ENCODE assay signal across 16 cellular contexts in genomic region chr16:27455700-27456099, GRCh38. TPM values are rescaled to one million over a fixed set of nuclear protein-coding genes. Genes with fewer than 3 reads are reported as not detected.
DNase-seq lines count a peak whose midpoint lies in the region; ATAC-seq, FAIRE-seq and TF ChIP-seq lines count a peak whose summit lies in the region.
"Had no signal": no experiment of that assay in that cellular context is flagged by ENCODE, and none has a peak within 500 bp of the region (broad histone marks: within the 10 kb centered on the region; RNA-seq: fewer than 3 reads in every experiment).

No MANE protein-coding gene starts in this region.

- H3K9ac ChIP-seq in keratinocyte (ENCODE audit: control insufficient read depth, extremely low read depth, insufficient read depth, low read length), result no peak overlapping the region

- TF ChIP-seq EP300 in esophagus muscularis mucosa (IDR thresholded peaks at IDR 0.05), result no peak

- TF ChIP-seq CTCF in keratinocyte (optimal IDR thresholded peaks at IDR 0.05 in 1 of 3, IDR thresholded peaks at IDR 0.05 in 1 of 3, conservative IDR thresholded peaks at IDR 0.05 in 1 of 3; ENCODE audit: extremely low read depth in 1 of 3, insufficient read depth in 2 of 3, low read length in 3 of 3) (no peak), coronary artery (IDR thresholded peaks at IDR 0.05) (no peak), esophagus muscularis mucosa (IDR thresholded peaks at IDR 0.05) (no peak)

- H3K27me3 ChIP-seq in keratinocyte (ENCODE audit: control insufficient read depth, extremely low read depth, insufficient read depth, low read length) (peaks cover 5% of the 10 kb centered on the region), aorta (ENCODE audit: control insufficient read depth in 1 of 2, insufficient read depth in 2 of 2, low read length in 1 of 2) (no peaks in the 10 kb centered on the region), esophagus muscularis mucosa (peaks cover 0 to under 1% (median 0%) of the 10 kb centered on the region in 4 donors)
- H3K27me3 ChIP-seq: dorsolateral prefrontal cortex had no signal

- peak; percentile 44 for DNase-seq in stimulated activated CD4-positive, alpha-beta T cell treated with anti-CD3 and anti-CD28 coated beads, Interleukin-15, amount 100 ng/mL, for 24 hours
- DNase-seq in stimulated activated CD4-positive, alpha-beta T cell treated with anti-CD3 and anti-CD28 coated beads, Interleukin-12 subunit alpha, Interleukin-12 subunit beta, amount 100 ng/mL, for 4 hours, result no peak
- DNase-seq in activated T-helper 1 cell treated with anti-CD3 and anti-CD28 coated beads, Interleukin-12 subunit alpha, Interleukin-12 subunit beta, Interleukin-2, Interleukin-4 antibody, amounts not matched to agents 30 ng/mL and 10 ng/mL and 1 ng/mL, durations not matched to agents 14 hours and 24 hours and 36 hours (ENCODE audit: low spot score), result no peak
- DNase-seq in keratinocyte (ENCODE audit: low read depth, low spot score) (no peak), aorta (peak in 1 of 2 donors; percentile 71), coronary artery (ENCODE audit: low spot score) (no peak), esophagus muscularis mucosa (ENCODE audit: extremely low spot score) (no peak), nucleus accumbens (lab: John Stamatoyannopoulos, UW) (no peak)
- DNase-seq: activated CD4-positive, CD25-positive, alpha-beta regulatory T cell treated with anti-CD3 and anti-CD28 coated beads, Interleukin-2, amount 50 U/mL, for 72 hours; dorsolateral prefrontal cortex; NCI-H1930; NCI-H82; SHP77 had no signal

- dilution Hi-C loops in keratinocyte (cut with MboI; ENCODE audit: extremely low pct_ligation_motif_present, low sequenced_read_pairs), result no loop called here

- intact Hi-C loops in activated T-helper 1 cell treated with anti-CD3 and anti-CD28 coated beads, Interleukin-12 subunit alpha, Interleukin-12 subunit beta, Interleukin-2, Interleukin-4 antibody, amounts not matched to agents 30 ng/mL and 10 ng/mL and 1 ng/mL, durations not matched to agents 14 hours and 24 hours and 36 hours (cut with micrococcal nuclease), result loop anchor here (5.0 kb wide), 1 partner anchor 1618 kb away; no protein-coding TSS in a partner anchor
- intact Hi-C loops in aorta (cut with DNase I) (loop anchor here (2.0 to 10.0 kb wide), 5 partner anchors 88 to 303 kb away; no protein-coding TSS in a partner anchor), esophagus muscularis mucosa (cut with DNase I) (loop anchor here (2.0 kb wide), 1 partner anchor 301 kb away; no protein-coding TSS in a partner anchor)

- peaks cover 62% of the 10 kb centered on the region for H3K4me1 Mint-ChIP-seq in activated T-helper 1 cell treated with anti-CD3 and anti-CD28 coated beads, Interleukin-12 subunit alpha, Interleukin-12 subunit beta, Interleukin-2, Interleukin-4 antibody, amounts not matched to agents 30 ng/mL and 10 ng/mL and 1 ng/mL, durations not matched to agents 14 hours and 24 hours and 36 hours (ENCODE audit: low read depth)

- H3K27ac ChIP-seq in keratinocyte (ENCODE audit: control insufficient read depth, insufficient read depth, low read length) (no peak overlapping the region), aorta (ENCODE audit: low read depth in 1 of 2, low read length in 2 of 2) (no peak overlapping the region), coronary artery (no peak overlapping the region), esophagus muscularis mucosa (replicated peaks in 1 of 4) (no peak overlapping the region)
- H3K27ac ChIP-seq: dorsolateral prefrontal cortex, gastroesophageal sphincter had no signal

- H3K36me3 ChIP-seq in keratinocyte (ENCODE audit: control insufficient read depth in 2 of 2, extremely low read depth in 1 of 2, insufficient read depth in 2 of 2, low read length in 2 of 2), result peaks cover under 1 to 12% of the 10 kb centered on the region in 2 experiments
- no peaks in the 10 kb centered on the region for H3K36me3 ChIP-seq in aorta (ENCODE audit: control insufficient read depth in 1 of 2, insufficient read depth in 2 of 2, low read length in 1 of 2)
- H3K36me3 ChIP-seq in esophagus muscularis mucosa, result peaks cover under 1 to 17% (median 14%) of the 10 kb centered on the region in 4 donors

- peaks cover 35% of the 10 kb centered on the region for H3K4me1 ChIP-seq in keratinocyte (ENCODE audit: control insufficient read depth, extremely low read depth, insufficient read depth, low read length)
- H3K4me1 ChIP-seq in aorta (ENCODE audit: control insufficient read depth in 1 of 2, insufficient read depth in 2 of 2, low read length in 2 of 2), result no peaks in the 10 kb centered on the region
- peaks cover 7 to 21% (median 16%) of the 10 kb centered on the region in 4 donors for H3K4me1 ChIP-seq in esophagus muscularis mucosa

- H3K36me3 Mint-ChIP-seq in activated T-helper 1 cell treated with anti-CD3 and anti-CD28 coated beads, Interleukin-12 subunit alpha, Interleukin-12 subunit beta, Interleukin-2, Interleukin-4 antibody, amounts not matched to agents 30 ng/mL and 10 ng/mL and 1 ng/mL, durations not matched to agents 14 hours and 24 hours and 36 hours (ENCODE audit: low read depth), result peaks cover 38% of the 10 kb centered on the region

- ATAC-seq in aorta (ENCODE audit: low FRiP score), result peak; percentile 33
- ATAC-seq: gastroesophageal sphincter, left lobe of liver had no signal

- peak overlapping the region; percentile 24 for H3K4me3 Mint-ChIP-seq in activated T-helper 1 cell treated with anti-CD3 and anti-CD28 coated beads, Interleukin-12 subunit alpha, Interleukin-12 subunit beta, Interleukin-2, Interleukin-4 antibody, amounts not matched to agents 30 ng/mL and 10 ng/mL and 1 ng/mL, durations not matched to agents 14 hours and 24 hours and 36 hours

- peak overlapping the region; percentile 42 for H3K4me2 ChIP-seq in keratinocyte (ENCODE audit: control insufficient read depth, extremely low read depth, insufficient read depth, low read depth, low read length)

- no peaks in the 10 kb centered on the region for H3K27me3 Mint-ChIP-seq in activated T-helper 1 cell treated with anti-CD3 and anti-CD28 coated beads, Interleukin-12 subunit alpha, Interleukin-12 subunit beta, Interleukin-2, Interleukin-4 antibody, amounts not matched to agents 30 ng/mL and 10 ng/mL and 1 ng/mL, durations not matched to agents 14 hours and 24 hours and 36 hours (ENCODE audit: insufficient read depth)

- H3K4me3 ChIP-seq in keratinocyte (ENCODE audit: control insufficient read depth in 2 of 3, extremely low read depth in 1 of 3, insufficient read depth in 2 of 3, low read depth in 1 of 3, low read length in 3 of 3) (no peak overlapping the region), aorta (ENCODE audit: low read length in 2 of 2) (no peak overlapping the region), coronary artery (no peak overlapping the region), esophagus muscularis mucosa (no peak overlapping the region)
- H3K4me3 ChIP-seq: dorsolateral prefrontal cortex, gastroesophageal sphincter had no signal

- H3K9me3 ChIP-seq in keratinocyte (ENCODE audit: control insufficient read depth, low read depth, low read length), result no peaks in the 10 kb centered on the region
- no peaks in the 10 kb centered on the region for H3K9me3 ChIP-seq in aorta (ENCODE audit: control insufficient read depth, low read length)
- H3K9me3 ChIP-seq in esophagus muscularis mucosa, result no peaks in the 10 kb centered on the region
- H3K9me3 ChIP-seq: gastroesophageal sphincter had no signal

- H3K9me1 ChIP-seq in keratinocyte (ENCODE audit: control insufficient read depth, extremely low read depth, insufficient read depth, low read length), result no peaks in the 10 kb centered on the region

- peak overlapping the region; percentile 91 for H3K27ac Mint-ChIP-seq in activated T-helper 1 cell treated with anti-CD3 and anti-CD28 coated beads, Interleukin-12 subunit alpha, Interleukin-12 subunit beta, Interleukin-2, Interleukin-4 antibody, amounts not matched to agents 30 ng/mL and 10 ng/mL and 1 ng/mL, durations not matched to agents 14 hours and 24 hours and 36 hours
- H3K27ac Mint-ChIP-seq: CD14-positive monocyte had no signal

- H3K9me3 Mint-ChIP-seq in activated T-helper 1 cell treated with anti-CD3 and anti-CD28 coated beads, Interleukin-12 subunit alpha, Interleukin-12 subunit beta, Interleukin-2, Interleukin-4 antibody, amounts not matched to agents 30 ng/mL and 10 ng/mL and 1 ng/mL, durations not matched to agents 14 hours and 24 hours and 36 hours, result peaks cover 5% of the 10 kb centered on the region

- no peak for FAIRE-seq in keratinocyte (lab: Jason Lieb, UNC)

- TF ChIP-seq POLR2A in esophagus muscularis mucosa (IDR thresholded peaks at IDR 0.05; ENCODE audit: low read depth), result no peak

- H4K20me1 ChIP-seq in keratinocyte (ENCODE audit: control insufficient read depth, extremely low read depth, insufficient read depth, low read length), result no peaks in the 10 kb centered on the region

- H2AFZ ChIP-seq in keratinocyte (ENCODE audit: control insufficient read depth, low read length), result peak overlapping the region; percentile 44

- no peaks in the 10 kb centered on the region for H3K79me2 ChIP-seq in keratinocyte (ENCODE audit: control insufficient read depth, insufficient read depth, low read length)

- 46 to 57% methylated on average over 12 of the region's 12 CpGs for WGBS in aorta, 2 donors
- 59% methylated on average over 10 of the region's 12 CpGs for WGBS in esophagus muscularis mucosa

RNA-seq across cellular contexts. Expression of gene IL21R, which starts 53.7 kb away (rescaled TPM):
- total RNA-seq in activated T-helper 1 cell treated with anti-CD3 and anti-CD28 coated beads, Interleukin-12 subunit alpha, Interleukin-12 subunit beta, Interleukin-2, Interleukin-4 antibody, amounts not matched to agents 30 ng/mL and 10 ng/mL and 1 ng/mL, durations not matched to agents 14 hours and 24 hours and 36 hours, result 101 and 104 TPM in 2 replicates
- 0.09 to 0.12 TPM (median 0.12 TPM) in 3 replicates for polyA plus RNA-seq in keratinocyte
- polyA plus RNA-seq in keratinocyte (2011; ENCODE audit: low read depth), result not detected
- polyA plus RNA-seq in keratinocyte (2011; cell fraction: cytosol; rRNA removed), result 0.05 and 0.06 TPM in 2 replicates
- polyA plus RNA-seq in keratinocyte (2011; cell fraction: nucleus; rRNA removed), result 0.10 and 0.13 TPM in 2 replicates
- 0.16 TPM in 1 of 2 replicates, not detected in the other for polyA plus RNA-seq in keratinocyte (2012; ENCODE audit: low replicate concordance)
- 0.06 to 0.33 TPM (median 0.26 TPM) in 3 replicates for polyA minus RNA-seq in keratinocyte
- polyA minus RNA-seq in keratinocyte (2011; cell fraction: cytosol; rRNA and poly(A)+ RNA removed), result not detected
- 0.16 TPM in 1 of 2 replicates, not detected in the other for polyA minus RNA-seq in keratinocyte (2011; cell fraction: nucleus; rRNA and poly(A)+ RNA removed)
- 1 to 10 TPM in 1 of 2 donors, under 1 TPM in 1; 0.65 to 3.8 TPM for total RNA-seq in aorta
- polyA plus RNA-seq in aorta, result under 1 TPM in 1 of 2 donors, not detected in 1; 0.08 TPM
- under 1 TPM in 3 of 4 donors, not detected in 1; under 0.01 to 0.50 (median 0.17) TPM for total RNA-seq in esophagus muscularis mucosa

Comparison
In these comparisons a context has a peak if more than half of its experiments do, and no peak if none do; other contexts are left out.
1. RNA of gene IL21R, which starts 53.7 kb away (total RNA-seq): 101 to 104 TPM in activated T-helper 1 cell treated with anti-CD3 and anti-CD28 coated beads, Interleukin-12 subunit alpha, Interleukin-12 subunit beta, Interleukin-2, Interleukin-4 antibody, amounts not matched to agents 30 ng/mL and 10 ng/mL and 1 ng/mL, durations not matched to agents 14 hours and 24 hours and 36 hours; 0.65 to 3.8 TPM in aorta and under 0.01 to 0.50 TPM in esophagus muscularis mucosa; every median in the first group is over 10 times any median in the second.